In genomic region chr13:110560606-110561334, GRCh38 we compare ENCODE assay signal across 8 cellular contexts. TPM values are rescaled to one million over a fixed set of nuclear protein-coding genes. Genes with fewer than 3 reads are reported as not detected.
DNase-seq lines count a peak whose midpoint lies in the region; ATAC-seq and TF ChIP-seq lines count a peak whose summit lies in the region.

No MANE protein-coding gene starts in this region.

- no peaks in the 10 kb centered on the region for H3K9me3 Mint-ChIP-seq in activated CD8-positive, alpha-beta memory T cell treated with anti-CD3 and anti-CD28 coated beads, Interleukin-2, amount 10 ng/mL, durations not matched to agents 7 days and 5 days (ENCODE audit: low read depth)

- H3K4me3 Mint-ChIP-seq in activated CD8-positive, alpha-beta memory T cell treated with anti-CD3 and anti-CD28 coated beads, Interleukin-2, amount 10 ng/mL, durations not matched to agents 7 days and 5 days = peak overlapping the region; percentile 86

- ATAC-seq in activated CD8-positive, alpha-beta memory T cell treated with anti-CD3 and anti-CD28 coated beads, Interleukin-2, amount 10 ng/mL, durations not matched to agents 7 days and 5 days = peak; percentile 15
- ATAC-seq in HG02938 (IDR thresholded peaks at IDR 0.05; ENCODE audit: unreplicated experiment) = peak; percentile 23
- ATAC-seq in SK-N-SH treated with all-trans-retinoic acid at 6 μM for 48 hours = peak; percentile 66
- ATAC-seq in GM18520 (IDR thresholded peaks at IDR 0.05; ENCODE audit: unreplicated experiment) = no peak

- H3K36me3 Mint-ChIP-seq in activated CD8-positive, alpha-beta memory T cell treated with anti-CD3 and anti-CD28 coated beads, Interleukin-2, amount 10 ng/mL, durations not matched to agents 7 days and 5 days = peaks cover 10% of the 10 kb centered on the region

- peak overlapping the region; percentile 69 for H3K27ac ChIP-seq in epithelial cell of prostate

- peak overlapping the region; percentile 20 for H3K27ac Mint-ChIP-seq in activated CD8-positive, alpha-beta memory T cell treated with anti-CD3 and anti-CD28 coated beads, Interleukin-2, amount 10 ng/mL, durations not matched to agents 7 days and 5 days

- H3K4me1 Mint-ChIP-seq in activated CD8-positive, alpha-beta memory T cell treated with anti-CD3 and anti-CD28 coated beads, Interleukin-2, amount 10 ng/mL, durations not matched to agents 7 days and 5 days = peaks cover 32% of the 10 kb centered on the region

- CTCF ChIA-PET in activated CD8-positive, alpha-beta memory T cell treated with anti-CD3 and anti-CD28 coated beads, Interleukin-2, amount 10 ng/mL, durations not matched to agents 7 days and 5 days (lab: Charles Lee) = interaction anchor here (1.5 to 1.6 kb wide), 2 partner anchors 105 kb away, joined by 4 to 5 read pairs; no protein-coding TSS in a partner anchor

- peaks cover 49% of the 10 kb centered on the region for H3K27me3 Mint-ChIP-seq in activated CD8-positive, alpha-beta memory T cell treated with anti-CD3 and anti-CD28 coated beads, Interleukin-2, amount 10 ng/mL, durations not matched to agents 7 days and 5 days

- no peak for DNase-seq in activated CD8-positive, alpha-beta memory T cell treated with anti-CD3 and anti-CD28 coated beads, Interleukin-2, amount 10 ng/mL, durations not matched to agents 7 days and 5 days
- no peak for DNase-seq in activated CD8-positive, alpha-beta memory T cell treated with anti-CD3 and anti-CD28 coated beads, Interleukin-2, amount 50 U/mL, for 4 hours
- DNase-seq in epithelial cell of prostate (ENCODE audit: low read depth, low spot score) (no peak), myocyte (ENCODE audit: low read depth) (peak; percentile 24), T1000 (lab: John Stamatoyannopoulos, UW) (no peak)

TF ChIP-seq in SK-N-SH treated with all-trans-retinoic acid at 6 μM for 48 hours, 23 proteins besides CTCF, POLR2A, EP300 and RAD21:
- TF ChIP-seq BACH2 (CRISPR knock-in tag; IDR thresholded peaks at IDR 0.05; ENCODE audit: borderline replicate concordance) (no peak), ZNF70 (CRISPR knock-in tag; IDR thresholded peaks at IDR 0.05) (no peak), RARB (CRISPR knock-in tag; IDR thresholded peaks at IDR 0.05) (no peak), POU6F1 (CRISPR knock-in tag; IDR thresholded peaks at IDR 0.05; ENCODE audit: borderline replicate concordance, low read depth) (no peak), ISL1 (CRISPR knock-in tag; IDR thresholded peaks at IDR 0.05) (no peak), ZFP30 (CRISPR knock-in tag; IDR thresholded peaks at IDR 0.05) (no peak), GLIS3 (CRISPR knock-in tag; IDR thresholded peaks at IDR 0.05) (no peak), ZNF565 (CRISPR knock-in tag; conservative IDR thresholded peaks at IDR 0.05; ENCODE audit: low read depth) (no peak), ZFP3 (CRISPR knock-in tag; IDR thresholded peaks at IDR 0.05) (no peak)

RNA-seq across cellular contexts. Expression of gene RAB20, which starts 0.8 kb away (rescaled TPM):
- 1 to 10 TPM; 1.1 to 3.8 TPM for total RNA-seq in activated CD8-positive, alpha-beta memory T cell treated with anti-CD3 and anti-CD28 coated beads, Interleukin-2, amount 10 ng/mL, durations not matched to agents 7 days and 5 days
- 0.29 and 0.47 TPM in 2 replicates for total RNA-seq in myocyte
- 0.69 TPM for polyA plus RNA-seq in myocyte (2012)

RNA-seq across cellular contexts. Expression of gene NAXD, which starts 54.6 kb away (rescaled TPM):
- total RNA-seq in activated CD8-positive, alpha-beta memory T cell treated with anti-CD3 and anti-CD28 coated beads, Interleukin-2, amount 10 ng/mL, durations not matched to agents 7 days and 5 days = 10 to 100 TPM; 26.3 to 29.5 TPM
- 22.5 and 29.2 TPM in 2 replicates for total RNA-seq in myocyte
- 36.7 TPM for polyA plus RNA-seq in myocyte (2012)
